Comparison of ENCODE assay signal across 2 cellular contexts in the genomic region with DNA sequence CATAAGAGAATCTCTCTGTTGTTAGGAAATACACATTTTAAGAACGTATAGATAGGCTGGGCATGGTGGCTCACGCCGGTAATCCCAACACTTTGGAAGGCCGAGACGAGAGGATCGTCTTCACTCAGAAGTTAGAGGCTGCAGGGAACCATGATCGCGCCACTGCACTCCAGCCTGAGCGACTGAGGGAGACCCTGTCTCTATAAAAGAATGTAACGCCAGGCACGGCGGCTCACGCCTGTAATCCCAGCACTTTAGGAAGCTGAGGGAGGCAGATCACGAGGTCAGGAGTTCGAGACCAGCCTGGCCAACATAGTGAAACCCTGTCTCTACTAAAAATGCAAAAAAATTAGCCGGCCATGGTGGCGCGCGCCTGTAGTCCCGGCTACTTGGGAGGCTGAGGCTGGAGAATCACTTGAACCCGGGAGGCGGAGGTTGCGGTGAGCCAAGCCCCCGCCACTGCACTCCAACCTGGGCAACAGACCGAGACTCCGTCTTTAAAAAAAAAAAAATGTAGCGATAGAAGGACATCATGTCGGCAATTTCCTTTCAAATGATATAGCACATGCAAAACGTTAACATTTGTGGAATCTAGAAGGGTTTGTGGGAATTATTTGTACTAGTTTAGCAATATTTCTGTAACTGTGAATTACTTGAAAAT.
TF ChIP-seq lines count a peak whose summit lies in the region.

No MANE protein-coding gene starts in this region.

TF ChIP-seq in H1, 55 proteins besides CTCF, POLR2A, EP300 and RAD21:
- TF ChIP-seq, protein P1, sequence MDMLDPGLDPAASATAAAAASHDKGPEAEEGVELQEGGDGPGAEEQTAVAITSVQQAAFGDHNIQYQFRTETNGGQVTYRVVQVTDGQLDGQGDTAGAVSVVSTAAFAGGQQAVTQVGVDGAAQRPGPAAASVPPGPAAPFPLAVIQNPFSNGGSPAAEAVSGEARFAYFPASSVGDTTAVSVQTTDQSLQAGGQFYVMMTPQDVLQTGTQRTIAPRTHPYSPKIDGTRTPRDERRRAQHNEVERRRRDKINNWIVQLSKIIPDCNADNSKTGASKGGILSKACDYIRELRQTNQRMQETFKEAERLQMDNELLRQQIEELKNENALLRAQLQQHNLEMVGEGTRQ (IDR thresholded peaks at IDR 0.05; ENCODE audit: low read length) = no peak
- TF ChIP-seq CEBPB (IDR thresholded peaks at IDR 0.05; ENCODE audit: low read depth, low read length) = no peak

TF ChIP-seq in neural cell, 6 proteins besides CTCF, POLR2A, EP300 and RAD21:
- no peak for TF ChIP-seq SMC3 (conservative IDR thresholded peaks at IDR 0.05; ENCODE audit: poor library complexity)
- TF ChIP-seq, protein P2, sequence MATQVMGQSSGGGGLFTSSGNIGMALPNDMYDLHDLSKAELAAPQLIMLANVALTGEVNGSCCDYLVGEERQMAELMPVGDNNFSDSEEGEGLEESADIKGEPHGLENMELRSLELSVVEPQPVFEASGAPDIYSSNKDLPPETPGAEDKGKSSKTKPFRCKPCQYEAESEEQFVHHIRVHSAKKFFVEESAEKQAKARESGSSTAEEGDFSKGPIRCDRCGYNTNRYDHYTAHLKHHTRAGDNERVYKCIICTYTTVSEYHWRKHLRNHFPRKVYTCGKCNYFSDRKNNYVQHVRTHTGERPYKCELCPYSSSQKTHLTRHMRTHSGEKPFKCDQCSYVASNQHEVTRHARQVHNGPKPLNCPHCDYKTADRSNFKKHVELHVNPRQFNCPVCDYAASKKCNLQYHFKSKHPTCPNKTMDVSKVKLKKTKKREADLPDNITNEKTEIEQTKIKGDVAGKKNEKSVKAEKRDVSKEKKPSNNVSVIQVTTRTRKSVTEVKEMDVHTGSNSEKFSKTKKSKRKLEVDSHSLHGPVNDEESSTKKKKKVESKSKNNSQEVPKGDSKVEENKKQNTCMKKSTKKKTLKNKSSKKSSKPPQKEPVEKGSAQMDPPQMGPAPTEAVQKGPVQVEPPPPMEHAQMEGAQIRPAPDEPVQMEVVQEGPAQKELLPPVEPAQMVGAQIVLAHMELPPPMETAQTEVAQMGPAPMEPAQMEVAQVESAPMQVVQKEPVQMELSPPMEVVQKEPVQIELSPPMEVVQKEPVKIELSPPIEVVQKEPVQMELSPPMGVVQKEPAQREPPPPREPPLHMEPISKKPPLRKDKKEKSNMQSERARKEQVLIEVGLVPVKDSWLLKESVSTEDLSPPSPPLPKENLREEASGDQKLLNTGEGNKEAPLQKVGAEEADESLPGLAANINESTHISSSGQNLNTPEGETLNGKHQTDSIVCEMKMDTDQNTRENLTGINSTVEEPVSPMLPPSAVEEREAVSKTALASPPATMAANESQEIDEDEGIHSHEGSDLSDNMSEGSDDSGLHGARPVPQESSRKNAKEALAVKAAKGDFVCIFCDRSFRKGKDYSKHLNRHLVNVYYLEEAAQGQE (IDR thresholded peaks at IDR 0.05; ENCODE audit: borderline replicate concordance) = no peak
- no peak for TF ChIP-seq POLR2AphosphoS5 (IDR thresholded peaks at IDR 0.05)
- TF ChIP-seq EZH2 (IDR thresholded peaks at IDR 0.05; ENCODE audit: borderline replicate concordance, insufficient read depth, low read length, poor library complexity, severe bottlenecking) = no peak
- TF ChIP-seq MXI1 (conservative IDR thresholded peaks at IDR 0.05; ENCODE audit: poor library complexity, severe bottlenecking) = no peak
- TF ChIP-seq TAF1 (IDR thresholded peaks at IDR 0.05; ENCODE audit: low read depth) = no peak
